Comparison of ENCODE assay signal across 8 cellular contexts in genomic region chr7:137903382-137904169, GRCh38. TPM values are rescaled to one million over a fixed set of nuclear protein-coding genes. Genes with fewer than 3 reads are reported as not detected.
DNase-seq lines count a peak whose midpoint lies in the region; ATAC-seq, FAIRE-seq and TF ChIP-seq lines count a peak whose summit lies in the region.

No MANE protein-coding gene starts in this region.

- TF ChIP-seq CTCF in astrocyte of the spinal cord (IDR thresholded peaks at IDR 0.05; ENCODE audit: low read depth, low read length) = peak; percentile 66

- peak; percentile 86 for FAIRE-seq in GM18507 (lab: Jason Lieb, UNC)

- peak overlapping the region; percentile 41 for H3K27ac Mint-ChIP-seq in T-helper 17 cell

- peaks cover 14% of the 10 kb centered on the region for H3K36me3 Mint-ChIP-seq in T-helper 17 cell (ENCODE audit: low read depth)

- H3K4me3 ChIP-seq in astrocyte of the spinal cord (ENCODE audit: low read depth, low read length) = no peak overlapping the region

- H3K4me1 Mint-ChIP-seq in T-helper 17 cell = peaks cover 17% of the 10 kb centered on the region

- in situ Hi-C loops in astrocyte of the spinal cord (cut with HindIII; ENCODE audit: low sequenced_read_pairs) = no loop called here

- H3K4me3 Mint-ChIP-seq in T-helper 17 cell = no peak overlapping the region

- peak; percentile 67 for ATAC-seq in HG02938 (IDR thresholded peaks at IDR 0.05; ENCODE audit: unreplicated experiment)
- ATAC-seq in T-helper 17 cell = peak; percentile 78

- DNase-seq in A172 (ENCODE audit: low spot score) = peak; percentile 79
- DNase-seq in GM18507 (ENCODE audit: extremely low spot score, insufficient read length, low read depth) = peak; percentile 58
- DNase-seq in NCI-H187 (lab: John Stamatoyannopoulos, UW) = peak; percentile 14 to 23
- DNase-seq in T-helper 17 cell = peak; percentile 14 to 33 (median 15)
- peak; percentile 82 for DNase-seq in astrocyte of the spinal cord (ENCODE audit: low read depth, low spot score)
- DNase-seq in iPS-NIHi11 (ENCODE audit: low spot score) = peak; percentile 70
- DNase-seq in stimulated activated CD4-positive, alpha-beta T cell treated with anti-CD3 and anti-CD28 coated beads, Interleukin-12 subunit alpha, Interleukin-12 subunit beta, amount 100 ng/mL, for 48 hours (ENCODE audit: low read depth in 2 of 3, low spot score in 1 of 3) = peak; percentile 32 to 59 (median 33)

- H3K9me3 ChIP-seq in T-helper 17 cell (ENCODE audit: control insufficient read depth, low read length, poor library complexity, severe bottlenecking) = no peaks in the 10 kb centered on the region

- H3K27me3 Mint-ChIP-seq in T-helper 17 cell = no peaks in the 10 kb centered on the region

RNA-seq across cellular contexts. Expression of gene DGKI, which starts 56.8 kb away (rescaled TPM):
- 0.29 and 1.1 TPM in 2 replicates for total RNA-seq in A172 (2014; rRNA removed; shearing (Covaris generic))
- total RNA-seq in T-helper 17 cell = under 1 TPM; 0.02 to 0.26 TPM

Comparison
In these comparisons a context has a peak if more than half of its experiments do, and no peak if none do; other contexts are left out.
1. DNase-seq: peak in every context shown above with its lines; median percentile 82 in astrocyte of the spinal cord; 79 in A172; 70 in iPS-NIHi11; 58 in GM18507; 33 in stimulated activated CD4-positive, alpha-beta T cell treated with anti-CD3 and anti-CD28 coated beads, Interleukin-12 subunit alpha, Interleukin-12 subunit beta, amount 100 ng/mL, for 48 hours; 18 in NCI-H187; 15 in T-helper 17 cell.